ENCODE assay signal across 18 cellular contexts in genomic region chr22:48104786-48105185, GRCh38.
"Had no signal": no experiment of that assay in that cellular context is flagged by ENCODE, and none has a peak within 500 bp of the region (broad histone marks: within the 10 kb centered on the region; RNA-seq: fewer than 3 reads in every experiment).

No MANE protein-coding gene starts in this region.

- DNase-seq: activated CD4-positive, alpha-beta T cell treated with anti-CD3 and anti-CD28 coated beads, Interleukin-2, amount 10 ng/mL, durations not matched to agents 7 days and 5 days; activated CD4-positive, CD25-positive, alpha-beta regulatory T cell; activated CD8-positive, alpha-beta T cell treated with anti-CD3 and anti-CD28 coated beads, Interleukin-2, amount 10 ng/mL, durations not matched to agents 7 days and 5 days; activated naive CD4-positive, alpha-beta T cell treated with anti-CD3 and anti-CD28 coated beads for 36 hours; activated T-cell treated with anti-CD3 and anti-CD28 coated beads, Interleukin-2, amount 50 U/mL, for 4 hours; aorta; brain microvascular endothelial cell; effector CD4-positive, alpha-beta T cell; immature natural killer cell; mesenchymal stem cell; naive thymus-derived CD8-positive, alpha-beta T cell; T1000; trophoblast cell had no signal

- H3K27ac ChIP-seq: brain microvascular endothelial cell, coronary artery, gastroesophageal sphincter, neutrophil had no signal

- H3K27me3 Mint-ChIP-seq: central memory CD8-positive, alpha-beta T cell had no signal

- H3K4me3 ChIP-seq: coronary artery, gastroesophageal sphincter had no signal

- H3K4me3 Mint-ChIP-seq: activated CD4-positive, alpha-beta T cell treated with anti-CD3 and anti-CD28 coated beads, Interleukin-2, amount 10 ng/mL, durations not matched to agents 7 days and 5 days; activated CD8-positive, alpha-beta T cell treated with anti-CD3 and anti-CD28 coated beads, Interleukin-2, amount 10 ng/mL, durations not matched to agents 7 days and 5 days; activated naive CD4-positive, alpha-beta T cell treated with anti-CD3 and anti-CD28 coated beads for 36 hours; activated T-cell treated with anti-CD3 and anti-CD28 coated beads, Interleukin-2, amount 50 U/mL, for 4 hours; central memory CD8-positive, alpha-beta T cell; naive thymus-derived CD8-positive, alpha-beta T cell; stimulated activated naive CD8-positive, alpha-beta T cell treated with anti-CD3 and anti-CD28 coated beads, Interleukin-15, Interleukin-2, amounts not matched to agents 100 ng/mL and 50 ng/mL, for 24 hours had no signal

- H3K36me3 ChIP-seq: brain microvascular endothelial cell, gastroesophageal sphincter, neutrophil had no signal

- H3K27ac Mint-ChIP-seq: activated CD4-positive, alpha-beta T cell treated with anti-CD3 and anti-CD28 coated beads, Interleukin-2, amount 10 ng/mL, durations not matched to agents 7 days and 5 days; activated CD8-positive, alpha-beta T cell treated with anti-CD3 and anti-CD28 coated beads, Interleukin-2, amount 10 ng/mL, durations not matched to agents 7 days and 5 days; activated naive CD4-positive, alpha-beta T cell treated with anti-CD3 and anti-CD28 coated beads for 36 hours; naive thymus-derived CD8-positive, alpha-beta T cell; stimulated activated naive CD8-positive, alpha-beta T cell treated with anti-CD3 and anti-CD28 coated beads, Interleukin-15, Interleukin-2, amounts not matched to agents 100 ng/mL and 50 ng/mL, for 24 hours had no signal

- H3K27me3 ChIP-seq: brain microvascular endothelial cell, neutrophil had no signal

- ATAC-seq: activated CD8-positive, alpha-beta T cell treated with anti-CD3 and anti-CD28 coated beads, Interleukin-2, amount 10 ng/mL, durations not matched to agents 7 days and 5 days; activated T-cell treated with anti-CD3 and anti-CD28 coated beads, Interleukin-2, amount 50 U/mL, for 4 hours; gastroesophageal sphincter; naive thymus-derived CD8-positive, alpha-beta T cell had no signal

- H3K36me3 Mint-ChIP-seq: naive thymus-derived CD8-positive, alpha-beta T cell had no signal

- H3K4me1 ChIP-seq: gastroesophageal sphincter had no signal

- H3K9me3 ChIP-seq: neutrophil had no signal
